In the genomic region with DNA sequence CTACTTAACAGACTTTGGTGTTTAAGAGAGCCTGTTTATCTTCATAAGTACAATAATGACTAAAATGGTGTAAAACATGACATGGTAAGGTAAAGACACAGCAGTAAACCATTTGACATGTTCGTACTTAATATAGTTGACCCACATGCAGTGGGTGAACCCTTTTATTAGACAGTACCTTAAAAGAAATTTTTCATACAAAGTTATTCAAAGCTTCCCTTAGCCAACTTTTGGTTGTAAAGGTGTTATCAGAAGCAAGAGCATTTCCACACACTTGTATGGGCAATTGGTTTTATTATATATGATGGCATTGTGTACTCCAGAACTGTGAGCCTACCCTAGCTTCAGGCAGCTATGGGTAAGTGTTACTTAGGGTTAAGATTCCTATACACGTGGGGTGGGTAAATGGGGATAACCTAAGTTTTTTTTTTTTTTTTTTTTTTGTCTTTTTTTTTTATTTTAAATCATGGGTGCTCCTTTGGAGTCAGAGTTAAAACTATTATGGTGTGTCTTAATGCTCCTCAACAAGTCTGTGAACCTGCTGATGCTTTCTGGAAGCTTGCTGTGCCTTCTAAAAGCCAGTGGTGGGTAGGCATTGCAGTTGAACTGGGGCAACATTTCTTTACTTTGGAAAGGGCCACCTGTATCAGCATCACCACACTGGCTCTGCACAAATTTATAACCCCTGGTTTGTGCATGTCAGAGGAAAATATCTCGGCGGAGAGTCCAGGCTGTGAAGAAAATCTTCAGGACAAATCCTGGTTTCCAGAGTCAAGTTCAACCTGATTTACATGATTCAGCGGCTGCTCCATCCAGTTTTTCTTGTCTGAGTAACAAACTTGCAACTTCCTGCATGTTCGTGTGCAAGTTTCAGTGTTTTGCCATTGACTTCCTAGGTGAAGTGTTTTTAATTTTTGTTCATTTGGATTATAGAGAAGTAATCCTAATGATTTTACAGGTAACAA, we compare ENCODE assay signal across 8 cellular contexts. TPM values are rescaled to one million over a fixed set of nuclear protein-coding genes. Genes with fewer than 3 reads are reported as not detected.
DNase-seq lines count a peak whose midpoint lies in the region; ATAC-seq and TF ChIP-seq lines count a peak whose summit lies in the region.

No MANE protein-coding gene starts in this region.

- no peak for TF ChIP-seq POLR2A in tibial nerve (IDR thresholded peaks at IDR 0.05)

- H3K27ac ChIP-seq in ascending aorta: peak overlapping the region in 1 of 2 donors; percentile 99
- H3K27ac ChIP-seq in left lung: peak overlapping the region; percentile 27 to 51
- peak overlapping the region in 3 of 4 donors; percentile 99 to 100 (median 100) for H3K27ac ChIP-seq in tibial nerve

- DNase-seq in AG10803 (ENCODE audit: low read depth): peak; percentile 52
- DNase-seq in HPDE6-E6E7 (ENCODE audit: extremely low spot score): peak; percentile 16
- DNase-seq in ascending aorta (ENCODE audit: low spot score in 2 of 2): no peak
- no peak for DNase-seq in left lung
- no peak for DNase-seq in tibial nerve (ENCODE audit: low spot score in 2 of 2)
- DNase-seq in stimulated activated CD4-positive, alpha-beta T cell treated with anti-CD3 and anti-CD28 coated beads, Interleukin-4, amount 100 ng/mL, for 1 hour: no peak

- H3K4me1 ChIP-seq in ascending aorta (peaks cover 8 to 22% of the 10 kb centered on the region in 2 donors), left lung (peaks cover 14 to 55% of the 10 kb centered on the region in 2 donors), tibial nerve (peaks cover 2 to 51% (median 32%) of the 10 kb centered on the region in 4 donors)

- no peak for TF ChIP-seq CTCF in AG10803 (conservative IDR thresholded peaks at IDR 0.05; ENCODE audit: low read length)
- TF ChIP-seq CTCF in ascending aorta (IDR thresholded peaks at IDR 0.05): no peak
- no peak for TF ChIP-seq CTCF in left lung (IDR thresholded peaks at IDR 0.05)
- no peak for TF ChIP-seq CTCF in tibial nerve (IDR thresholded peaks at IDR 0.05)

- H3K36me3 ChIP-seq in ascending aorta (peaks cover 11 to 13% of the 10 kb centered on the region in 2 donors), left lung (peaks cover 0 to 20% of the 10 kb centered on the region in 2 donors), tibial nerve (peaks cover 0 to 11% (median 5%) of the 10 kb centered on the region in 3 donors)

- no peaks in the 10 kb centered on the region for H3K9me3 ChIP-seq in ascending aorta
- H3K9me3 ChIP-seq in left lung: no peaks in the 10 kb centered on the region
- no peaks in the 10 kb centered on the region for H3K9me3 ChIP-seq in tibial nerve

- TF ChIP-seq EP300 in tibial nerve (IDR thresholded peaks at IDR 0.05): no peak

- H3K4me3 ChIP-seq in AG10803 (ENCODE audit: low read length) (peak overlapping the region; percentile 94), ascending aorta (peak overlapping the region; percentile 92 to 94), left lung (peak overlapping the region; percentile 93 to 96), tibial nerve (peak overlapping the region; percentile 84 to 100 (median 94))

- no peak for ATAC-seq in left lung
- ATAC-seq in GM19452 (IDR thresholded peaks at IDR 0.05; ENCODE audit: unreplicated experiment): no peak
- ATAC-seq in HG03159 (IDR thresholded peaks at IDR 0.05; ENCODE audit: unreplicated experiment): no peak

- intact Hi-C loops in ascending aorta (cut with DNase I) (loop anchor here (10.0 kb wide), 1 partner anchor 435 kb away; no protein-coding TSS in a partner anchor), left lung (cut with DNase I) (no loop called here)

- H3K27me3 ChIP-seq in ascending aorta (no peaks in the 10 kb centered on the region), left lung (no peaks in the 10 kb centered on the region), tibial nerve (no peaks in the 10 kb centered on the region)

- WGBS in tibial nerve, 2 donors: 33 to 38% methylated on average over 6 of the region's 6 CpGs

RNA-seq across cellular contexts. Expression of a gene that starts 3.3 kb away (rescaled TPM):
- total RNA-seq in ascending aorta: 19.2 TPM
- 10 to 100 TPM; 35.8 to 54.4 TPM for total RNA-seq in left lung
- total RNA-seq in tibial nerve: 100 to 1,000 TPM in 3 of 4 donors, 10 to 100 TPM in 1; 88.5 to 145 (median 126) TPM

RNA-seq across cellular contexts. Expression of a gene that starts 33.3 kb away (rescaled TPM):
- total RNA-seq in ascending aorta: 25.1 TPM
- 10 to 100 TPM; 11.5 to 14.1 TPM for total RNA-seq in left lung
- total RNA-seq in tibial nerve: 10 to 100 TPM; 10.3 to 13.2 (median 13.1) TPM

Comparison
In these comparisons a context has a peak if more than half of its experiments do, and no peak if none do; other contexts are left out.
1. DNase-seq: peak in AG10803 (single experiment) and HPDE6-E6E7 (single experiment); none in ascending aorta (0 of 2), left lung (0 of 2), tibial nerve (0 of 2) and stimulated activated CD4-positive, alpha-beta T cell treated with anti-CD3 and anti-CD28 coated beads, Interleukin-4, amount 100 ng/mL, for 1 hour (single experiment).
2. Peak in every context shown above with its lines, with median percentiles within 50 percentile points of each other: H3K4me3 ChIP-seq.